ENCODE assay signal across 26 cellular contexts in genomic region chr9:77989437-77989836, GRCh38. TPM values are rescaled to one million over a fixed set of nuclear protein-coding genes. Genes with fewer than 3 reads are reported as not detected.
DNase-seq lines count a peak whose midpoint lies in the region; ATAC-seq and TF ChIP-seq lines count a peak whose summit lies in the region.
"Had no signal": no experiment of that assay in that cellular context is flagged by ENCODE, and none has a peak within 500 bp of the region (broad histone marks: within the 10 kb centered on the region; RNA-seq: fewer than 3 reads in every experiment).

No MANE protein-coding gene starts in this region.

- no peaks in the 10 kb centered on the region for H3K4me1 ChIP-seq in CD8-positive, alpha-beta T cell (ENCODE audit: insufficient read depth, low read length)
- H3K4me1 ChIP-seq: SJCRH30 had no signal

- TF ChIP-seq CTCF in WTC11 (IDR thresholded peaks at IDR 0.05) (no peak), nephron progenitor cell (IDR thresholded peaks at IDR 0.05) (no peak)
- TF ChIP-seq CTCF in CD8-positive, alpha-beta T cell (IDR thresholded peaks at IDR 0.05) = no peak

- peaks cover 19% of the 10 kb centered on the region for H3K4me1 Mint-ChIP-seq in activated naive CD8-positive, alpha-beta T cell treated with anti-CD3 and anti-CD28 coated beads, Interleukin-2, amount 10 ng/mL, durations not matched to agents 7 days and 5 days
- peaks cover 25% of the 10 kb centered on the region for H3K4me1 Mint-ChIP-seq in activated naive CD8-positive, alpha-beta T cell treated with anti-CD3 and anti-CD28 coated beads for 36 hours
- H3K4me1 Mint-ChIP-seq in WTC11 = peaks cover 18% of the 10 kb centered on the region
- H3K4me1 Mint-ChIP-seq in nephron progenitor cell = peaks cover 5% of the 10 kb centered on the region
- peaks cover 33% of the 10 kb centered on the region for H3K4me1 Mint-ChIP-seq in CD8-positive, alpha-beta T cell (ENCODE audit: low read depth)

- H3K36me3 Mint-ChIP-seq in activated naive CD8-positive, alpha-beta T cell treated with anti-CD3 and anti-CD28 coated beads, Interleukin-2, amount 10 ng/mL, durations not matched to agents 7 days and 5 days = peaks cover 11% of the 10 kb centered on the region
- H3K36me3 Mint-ChIP-seq in activated naive CD8-positive, alpha-beta T cell treated with anti-CD3 and anti-CD28 coated beads for 36 hours = peaks cover 14% of the 10 kb centered on the region
- H3K36me3 Mint-ChIP-seq in WTC11 (peaks cover 13% of the 10 kb centered on the region), nephron progenitor cell (ENCODE audit: low read depth) (peaks cover 40% of the 10 kb centered on the region)
- peaks cover 8% of the 10 kb centered on the region for H3K36me3 Mint-ChIP-seq in CD8-positive, alpha-beta T cell

- intact Hi-C loops in CD8-positive, alpha-beta T cell (cut with DNase I, micrococcal nuclease) = no loop called here

- DNase-seq in activated naive CD8-positive, alpha-beta T cell treated with anti-CD3 and anti-CD28 coated beads, Interleukin-2, amount 10 ng/mL, durations not matched to agents 7 days and 5 days = no peak
- no peak for DNase-seq in activated naive CD8-positive, alpha-beta T cell treated with anti-CD3 and anti-CD28 coated beads for 36 hours
- DNase-seq in WTC11 (ENCODE audit: low spot score) (no peak), nephron progenitor cell (no peak), NCI-H146 (lab: John Stamatoyannopoulos, UW) (no peak)
- no peak for DNase-seq in CD8-positive, alpha-beta T cell
- DNase-seq: CD8-positive, alpha-beta memory T cell; DMS153; GOT3; HCEC 1CT; NCI-H1092; NCI-H1417 treated with DMSO at 0.1 percent for 48 hours; NCI-H187 treated with DMSO at 0.1 percent for 48 hours; NCI-H2107; NCI-H446; NCI-H524 treated with DMSO at 0.1 percent for 48 hours; NCI-H774; PC-9; SJCRH30 had no signal

- no peaks in the 10 kb centered on the region for H3K9me3 Mint-ChIP-seq in activated naive CD8-positive, alpha-beta T cell treated with anti-CD3 and anti-CD28 coated beads, Interleukin-2, amount 10 ng/mL, durations not matched to agents 7 days and 5 days
- H3K9me3 Mint-ChIP-seq in activated naive CD8-positive, alpha-beta T cell treated with anti-CD3 and anti-CD28 coated beads for 36 hours = no peaks in the 10 kb centered on the region
- H3K9me3 Mint-ChIP-seq in WTC11 (peaks cover 6% of the 10 kb centered on the region), nephron progenitor cell (peaks cover 10% of the 10 kb centered on the region)
- no peaks in the 10 kb centered on the region for H3K9me3 Mint-ChIP-seq in CD8-positive, alpha-beta T cell
- H3K9me3 Mint-ChIP-seq: CD8-positive, alpha-beta memory T cell had no signal

- no peaks in the 10 kb centered on the region for H3K36me3 ChIP-seq in CD8-positive, alpha-beta T cell (ENCODE audit: insufficient read depth, low read length)

- H3K27ac ChIP-seq in CD8-positive, alpha-beta T cell (ENCODE audit: low read depth, low read length) = no peak overlapping the region
- H3K27ac ChIP-seq: A549; BLaER1 treated with 17β-estradiol and CSF1 and Interleukin-3, amounts not matched to agents 10 nM and 100 nM; KMS-11; PC-9; SJCRH30 had no signal

- CTCF ChIA-PET in WTC11 (lab: Charles Lee) = interaction anchor here (1.9 kb wide), 1 partner anchor 12 kb away, joined by 8 read pairs; no protein-coding TSS in a partner anchor
- CTCF ChIA-PET in CD8-positive, alpha-beta T cell (lab: Charles Lee) = no interaction called here

- H3K27me3 ChIP-seq in CD8-positive, alpha-beta T cell (ENCODE audit: insufficient read depth, low read length) = no peaks in the 10 kb centered on the region
- H3K27me3 ChIP-seq: BLaER1 treated with 17β-estradiol and CSF1 and Interleukin-3, amounts not matched to agents 10 nM and 100 nM; SJCRH30 had no signal

- POLR2A ChIA-PET in activated naive CD8-positive, alpha-beta T cell treated with anti-CD3 and anti-CD28 coated beads, Interleukin-2, amount 10 ng/mL, durations not matched to agents 7 days and 5 days (lab: Charles Lee) = interaction anchor here (1.3 kb wide), 1 partner anchor 43 kb away, joined by 5 read pairs; no protein-coding TSS in a partner anchor
- POLR2A ChIA-PET in WTC11 (lab: Charles Lee) = no interaction called here
- POLR2A ChIA-PET in CD8-positive, alpha-beta T cell (lab: Charles Lee) = no interaction called here

- H3K27ac Mint-ChIP-seq in activated naive CD8-positive, alpha-beta T cell treated with anti-CD3 and anti-CD28 coated beads, Interleukin-2, amount 10 ng/mL, durations not matched to agents 7 days and 5 days = peak overlapping the region; percentile 6
- no peak overlapping the region for H3K27ac Mint-ChIP-seq in activated naive CD8-positive, alpha-beta T cell treated with anti-CD3 and anti-CD28 coated beads for 36 hours
- no peak overlapping the region for H3K27ac Mint-ChIP-seq in WTC11
- peak overlapping the region; percentile 33 for H3K27ac Mint-ChIP-seq in nephron progenitor cell
- no peak overlapping the region for H3K27ac Mint-ChIP-seq in CD8-positive, alpha-beta T cell

- ATAC-seq in activated naive CD8-positive, alpha-beta T cell treated with anti-CD3 and anti-CD28 coated beads, Interleukin-2, amount 10 ng/mL, durations not matched to agents 7 days and 5 days (ENCODE audit: low read depth) = no peak
- ATAC-seq in WTC11 = peak; percentile 60; the same call in 1 of the 2 replicates
- no peak for ATAC-seq in HG03521 (IDR thresholded peaks at IDR 0.05; ENCODE audit: unreplicated experiment)
- no peak for ATAC-seq in CD8-positive, alpha-beta T cell
- ATAC-seq: A549, Right ventricle myocardium inferior, SK-N-SH treated with all-trans-retinoic acid at 6 μM for 48 hours had no signal

- no peaks in the 10 kb centered on the region for H3K9me3 ChIP-seq in CD8-positive, alpha-beta T cell (ENCODE audit: low read length)
- H3K9me3 ChIP-seq: A549 had no signal

- no peak overlapping the region for H3K4me3 Mint-ChIP-seq in activated naive CD8-positive, alpha-beta T cell treated with anti-CD3 and anti-CD28 coated beads, Interleukin-2, amount 10 ng/mL, durations not matched to agents 7 days and 5 days
- H3K4me3 Mint-ChIP-seq in activated naive CD8-positive, alpha-beta T cell treated with anti-CD3 and anti-CD28 coated beads for 36 hours = no peak overlapping the region
- H3K4me3 Mint-ChIP-seq in WTC11 = no peak overlapping the region
- H3K4me3 Mint-ChIP-seq in nephron progenitor cell = no peak overlapping the region
- H3K4me3 Mint-ChIP-seq in CD8-positive, alpha-beta T cell = no peak overlapping the region
- H3K4me3 Mint-ChIP-seq: CD8-positive, alpha-beta memory T cell had no signal

- no peak overlapping the region for H3K4me3 ChIP-seq in CD8-positive, alpha-beta T cell (ENCODE audit: low read depth, low read length)
- H3K4me3 ChIP-seq: A549; BLaER1 treated with 17β-estradiol and CSF1 and Interleukin-3, amounts not matched to agents 10 nM and 100 nM; GM12878; PC-9; SJCRH30 had no signal

- no peaks in the 10 kb centered on the region for H3K27me3 Mint-ChIP-seq in activated naive CD8-positive, alpha-beta T cell treated with anti-CD3 and anti-CD28 coated beads, Interleukin-2, amount 10 ng/mL, durations not matched to agents 7 days and 5 days
- H3K27me3 Mint-ChIP-seq in activated naive CD8-positive, alpha-beta T cell treated with anti-CD3 and anti-CD28 coated beads for 36 hours = no peaks in the 10 kb centered on the region
- no peaks in the 10 kb centered on the region for H3K27me3 Mint-ChIP-seq in WTC11 (ENCODE audit: low read depth)
- H3K27me3 Mint-ChIP-seq in nephron progenitor cell (ENCODE audit: low read depth, poor library complexity) = no peaks in the 10 kb centered on the region
- no peaks in the 10 kb centered on the region for H3K27me3 Mint-ChIP-seq in CD8-positive, alpha-beta T cell (ENCODE audit: low read depth)
- H3K27me3 Mint-ChIP-seq: CD8-positive, alpha-beta memory T cell had no signal

TF ChIP-seq in WTC11, 78 proteins besides CTCF, POLR2A, EP300 and RAD21:
- TF ChIP-seq E2F4 (CRISPR knock-in tag; IDR thresholded peaks at IDR 0.05; ENCODE audit: borderline replicate concordance, low read depth) = no peak
- TF ChIP-seq ZNF232 (CRISPR knock-in tag; IDR thresholded peaks at IDR 0.05) = no peak

RNA-seq across cellular contexts. Expression of gene GNAQ, which starts 42.2 kb away (rescaled TPM):
- total RNA-seq in activated naive CD8-positive, alpha-beta T cell treated with anti-CD3 and anti-CD28 coated beads, Interleukin-2, amount 10 ng/mL, durations not matched to agents 7 days and 5 days = 10 to 100 TPM; 25.5 to 30.4 TPM
- total RNA-seq in activated naive CD8-positive, alpha-beta T cell treated with anti-CD3 and anti-CD28 coated beads for 36 hours = 10 to 100 TPM; 22.4 to 22.7 TPM
- total RNA-seq in WTC11 (2021) = 48.6 to 55.5 TPM (median 50.4 TPM) in 3 replicates
- total RNA-seq in CD8-positive, alpha-beta T cell = 10 to 100 TPM; 27.2 to 28.3 TPM

Comparison
In these comparisons a context has a peak if more than half of its experiments do, and no peak if none do; other contexts are left out.
1. H3K27ac Mint-ChIP-seq: peak in activated naive CD8-positive, alpha-beta T cell treated with anti-CD3 and anti-CD28 coated beads, Interleukin-2, amount 10 ng/mL, durations not matched to agents 7 days and 5 days (single experiment) and nephron progenitor cell (single experiment); none in activated naive CD8-positive, alpha-beta T cell treated with anti-CD3 and anti-CD28 coated beads for 36 hours (single experiment), WTC11 (single experiment) and CD8-positive, alpha-beta T cell (single experiment).